ENCODE assay signal across 17 cellular contexts in genomic region chr13:111952814-111953213, GRCh38.
A peak's percentile ranks its signal among the peaks of the same experiment; 100 is the strongest.
DNase-seq lines count a peak whose midpoint lies in the region; ATAC-seq and TF ChIP-seq lines count a peak whose summit lies in the region.
"Had no signal": no experiment of that assay in that cellular context is flagged by ENCODE, and none has a peak within 500 bp of the region (broad histone marks: within the 10 kb centered on the region; RNA-seq: fewer than 3 reads in every experiment).

No MANE protein-coding gene starts in this region.

- in situ Hi-C loops in ACHN (cut with HindIII; ENCODE audit: low pct_ligation_motif_present, low pct_unique_long_range_greater_than_20kb, low sequenced_read_pairs), result no loop called here

- ATAC-seq in Right ventricle myocardium superior (ENCODE audit: poor library complexity) (no peak), GM19328 (IDR thresholded peaks at IDR 0.05; ENCODE audit: unreplicated experiment) (no peak)
- ATAC-seq: GM12878, GM23338 had no signal

- TF ChIP-seq CTCF in right atrium auricular region (IDR thresholded peaks at IDR 0.05), result no peak
- no peak for TF ChIP-seq CTCF in vagina (IDR thresholded peaks at IDR 0.05)

- no peaks in the 10 kb centered on the region for H3K36me3 Mint-ChIP-seq in activated CD4-positive, alpha-beta memory T cell treated with anti-CD3 and anti-CD28 coated beads, Interleukin-2, amount 10 ng/mL, durations not matched to agents 7 days and 5 days (ENCODE audit: low read depth)
- H3K36me3 Mint-ChIP-seq in activated CD4-positive, alpha-beta memory T cell treated with anti-CD3 and anti-CD28 coated beads for 36 hours, result no peaks in the 10 kb centered on the region

- no peak overlapping the region for H3K27ac Mint-ChIP-seq in activated CD4-positive, alpha-beta memory T cell treated with anti-CD3 and anti-CD28 coated beads, Interleukin-2, amount 10 ng/mL, durations not matched to agents 7 days and 5 days
- no peak overlapping the region for H3K27ac Mint-ChIP-seq in activated CD4-positive, alpha-beta memory T cell treated with anti-CD3 and anti-CD28 coated beads for 36 hours
- H3K27ac Mint-ChIP-seq: CD4-positive, alpha-beta T cell; GM23338 had no signal

- H3K4me1 Mint-ChIP-seq in activated CD4-positive, alpha-beta memory T cell treated with anti-CD3 and anti-CD28 coated beads, Interleukin-2, amount 10 ng/mL, durations not matched to agents 7 days and 5 days, result no peaks in the 10 kb centered on the region
- no peaks in the 10 kb centered on the region for H3K4me1 Mint-ChIP-seq in activated CD4-positive, alpha-beta memory T cell treated with anti-CD3 and anti-CD28 coated beads for 36 hours (ENCODE audit: low read depth)

- H3K36me3 ChIP-seq in right atrium auricular region (no peaks in the 10 kb centered on the region), vagina (no peaks in the 10 kb centered on the region)

- intact Hi-C loops in activated CD4-positive, alpha-beta memory T cell treated with anti-CD3 and anti-CD28 coated beads for 36 hours (cut with micrococcal nuclease), result no loop called here
- intact Hi-C loops in Right ventricle myocardium superior (cut with DNase I) (no loop called here), vagina (cut with DNase I) (no loop called here)

- H3K4me1 ChIP-seq in right atrium auricular region (no peaks in the 10 kb centered on the region), vagina (no peaks in the 10 kb centered on the region)

- H3K4me3 Mint-ChIP-seq in activated CD4-positive, alpha-beta memory T cell treated with anti-CD3 and anti-CD28 coated beads, Interleukin-2, amount 10 ng/mL, durations not matched to agents 7 days and 5 days, result no peak overlapping the region
- no peak overlapping the region for H3K4me3 Mint-ChIP-seq in activated CD4-positive, alpha-beta memory T cell treated with anti-CD3 and anti-CD28 coated beads for 36 hours
- H3K4me3 Mint-ChIP-seq: CD4-positive, alpha-beta T cell; GM23338 had no signal

- DNase-seq in activated CD4-positive, alpha-beta memory T cell treated with anti-CD3 and anti-CD28 coated beads, Interleukin-2, amount 10 ng/mL, durations not matched to agents 7 days and 5 days, result peak; percentile 1
- no peak for DNase-seq in activated CD4-positive, alpha-beta memory T cell treated with anti-CD3 and anti-CD28 coated beads for 36 hours
- peak; percentile 21 for DNase-seq in right atrium auricular region (ENCODE audit: low spot score)
- no peak for DNase-seq in Right ventricle myocardium superior
- DNase-seq in mesenteric fat pad (ENCODE audit: low spot score), result peak; percentile 24
- peak; percentile 42 to 74 for DNase-seq in vagina (ENCODE audit: extremely low spot score in 2 of 2)
- no peak for DNase-seq in ACHN
- DNase-seq: AML-193; C1 segment of cervical spinal cord; CD4-positive, alpha-beta T cell; DMS79; H7 had no signal

- H3K9me3 ChIP-seq in right atrium auricular region (peaks cover 0 to 14% of the 10 kb centered on the region in 2 donors), vagina (no peaks in the 10 kb centered on the region)

- POLR2A ChIA-PET in activated CD4-positive, alpha-beta memory T cell treated with anti-CD3 and anti-CD28 coated beads, Interleukin-2, amount 10 ng/mL, durations not matched to agents 7 days and 5 days (lab: Charles Lee), result no interaction called here
- POLR2A ChIA-PET in activated CD4-positive, alpha-beta memory T cell treated with anti-CD3 and anti-CD28 coated beads for 36 hours (lab: Charles Lee), result no interaction called here

- H3K27me3 ChIP-seq in right atrium auricular region, result no peaks in the 10 kb centered on the region
- H3K27me3 ChIP-seq in vagina, result no peaks in the 10 kb centered on the region

- H3K9me3 Mint-ChIP-seq in activated CD4-positive, alpha-beta memory T cell treated with anti-CD3 and anti-CD28 coated beads, Interleukin-2, amount 10 ng/mL, durations not matched to agents 7 days and 5 days, result peaks cover 3% of the 10 kb centered on the region
- peaks cover 4% of the 10 kb centered on the region for H3K9me3 Mint-ChIP-seq in activated CD4-positive, alpha-beta memory T cell treated with anti-CD3 and anti-CD28 coated beads for 36 hours

- H3K4me3 ChIP-seq in right atrium auricular region, result no peak overlapping the region
- no peak overlapping the region for H3K4me3 ChIP-seq in vagina
- H3K4me3 ChIP-seq: GM12878, GM23338 had no signal

- TF ChIP-seq POLR2A in vagina (IDR thresholded peaks at IDR 0.05), result no peak

- H3K27me3 Mint-ChIP-seq in activated CD4-positive, alpha-beta memory T cell treated with anti-CD3 and anti-CD28 coated beads, Interleukin-2, amount 10 ng/mL, durations not matched to agents 7 days and 5 days, result no peaks in the 10 kb centered on the region
- peaks cover 3% of the 10 kb centered on the region for H3K27me3 Mint-ChIP-seq in activated CD4-positive, alpha-beta memory T cell treated with anti-CD3 and anti-CD28 coated beads for 36 hours

- CTCF ChIA-PET in activated CD4-positive, alpha-beta memory T cell treated with anti-CD3 and anti-CD28 coated beads, Interleukin-2, amount 10 ng/mL, durations not matched to agents 7 days and 5 days (lab: Charles Lee), result no interaction called here
- CTCF ChIA-PET in activated CD4-positive, alpha-beta memory T cell treated with anti-CD3 and anti-CD28 coated beads for 36 hours (lab: Charles Lee), result no interaction called here

- H3K27ac ChIP-seq in right atrium auricular region (no peak overlapping the region), vagina (no peak overlapping the region)
- H3K27ac ChIP-seq: 22Rv1, HL-60 had no signal

Comparison
In these comparisons a context has a peak if more than half of its experiments do, and no peak if none do; other contexts are left out.
1. DNase-seq: peak in activated CD4-positive, alpha-beta memory T cell treated with anti-CD3 and anti-CD28 coated beads, Interleukin-2, amount 10 ng/mL, durations not matched to agents 7 days and 5 days (single experiment), right atrium auricular region (single experiment), mesenteric fat pad (single experiment) and vagina (2 of 2); none in activated CD4-positive, alpha-beta memory T cell treated with anti-CD3 and anti-CD28 coated beads for 36 hours (single experiment), Right ventricle myocardium superior (single experiment) and ACHN (single experiment).